8 cellular contexts compared by ENCODE assay signal in genomic region chr1:234213576-234214128, GRCh38.
DNase-seq lines count a peak whose midpoint lies in the region; ATAC-seq and TF ChIP-seq lines count a peak whose summit lies in the region.

No MANE protein-coding gene starts in this region.

- no peak for TF ChIP-seq RAD21 in IMR-90 (IDR thresholded peaks at IDR 0.05; ENCODE audit: low read length)

- H3K14ac ChIP-seq in IMR-90 (replicated peaks; ENCODE audit: low read depth, low read length) = no peak overlapping the region

- no peak overlapping the region for H3K4ac ChIP-seq in IMR-90 (ENCODE audit: low read depth, low read length)

- H3K4me3 ChIP-seq in CD8-positive, alpha-beta T cell (ENCODE audit: low read depth, low read length) = no peak overlapping the region
- H3K4me3 ChIP-seq in IMR-90 (ENCODE audit: insufficient read depth, low read depth, low read length) (peak overlapping the region; percentile 54), Karpas-422 (ENCODE audit: low read length) (no peak overlapping the region)
- peak overlapping the region; percentile 42 for H3K4me3 ChIP-seq in naive thymus-derived CD4-positive, alpha-beta T cell (ENCODE audit: low read length)

- no peaks in the 10 kb centered on the region for H3K9me3 Mint-ChIP-seq in CD8-positive, alpha-beta T cell
- peaks cover 0 to 8% (median 4%) of the 10 kb centered on the region in 5 experiments for H3K9me3 Mint-ChIP-seq in brain
- H3K9me3 Mint-ChIP-seq in naive thymus-derived CD4-positive, alpha-beta T cell = peaks cover 0 to 5% (median 0%) of the 10 kb centered on the region in 11 donors

- no peaks in the 10 kb centered on the region for H4K20me1 ChIP-seq in IMR-90 (ENCODE audit: insufficient read depth, low read length)
- H4K20me1 ChIP-seq in Karpas-422 (ENCODE audit: insufficient read depth, low read depth, low read length) = no peaks in the 10 kb centered on the region

- no peak overlapping the region for H2BK20ac ChIP-seq in IMR-90 (ENCODE audit: low read depth, low read length)

- no peak for TF ChIP-seq POLR2A in IMR-90 (IDR thresholded peaks at IDR 0.05; ENCODE audit: low read depth, low read length)

- no peaks in the 10 kb centered on the region for H3K79me1 ChIP-seq in IMR-90 (ENCODE audit: low read depth in 1 of 2, low read length in 2 of 2)

- intact Hi-C loops in CD8-positive, alpha-beta T cell (cut with DNase I, micrococcal nuclease) = no loop called here
- intact Hi-C loops in IMR-90 (cut with micrococcal nuclease) = loop anchor here (2.0 to 5.0 kb wide), 2 partner anchors 97 to 159 kb away; partner anchors contain the start of gene COA6
- intact Hi-C loops in naive thymus-derived CD4-positive, alpha-beta T cell (cut with micrococcal nuclease) = loop anchor here in 1 of 2 donors (1.0 to 10.0 kb wide), 3 partner anchors 59 to 196 kb away; no protein-coding TSS in a partner anchor

- no peak overlapping the region for H3K27ac Mint-ChIP-seq in CD8-positive, alpha-beta T cell
- peak overlapping the region in 2 of 5 experiments; percentile 34 to 76 for H3K27ac Mint-ChIP-seq in brain
- H3K27ac Mint-ChIP-seq in naive thymus-derived CD4-positive, alpha-beta T cell = peak overlapping the region in 5 of 9 donors; percentile 14 to 72 (median 45)

- H3K36me3 Mint-ChIP-seq in CD8-positive, alpha-beta T cell = no peaks in the 10 kb centered on the region
- no peaks in the 10 kb centered on the region for H3K36me3 Mint-ChIP-seq in brain
- H3K36me3 Mint-ChIP-seq in naive thymus-derived CD4-positive, alpha-beta T cell = peaks cover 0 to 20% (median 5%) of the 10 kb centered on the region in 5 donors

- H3K4me1 Mint-ChIP-seq in CD8-positive, alpha-beta T cell (ENCODE audit: low read depth) = peaks cover 8% of the 10 kb centered on the region
- peaks cover 40% of the 10 kb centered on the region for H3K4me1 Mint-ChIP-seq in brain
- H3K4me1 Mint-ChIP-seq in naive thymus-derived CD4-positive, alpha-beta T cell = peaks cover 0 to 44% (median 22%) of the 10 kb centered on the region in 7 donors

- no peak overlapping the region for H4K8ac ChIP-seq in IMR-90 (ENCODE audit: low read depth in 2 of 2, low read length in 2 of 2)

- no peak overlapping the region for H2AK5ac ChIP-seq in IMR-90 (ENCODE audit: low read depth, low read length)

- H3K4me3 Mint-ChIP-seq in CD8-positive, alpha-beta T cell = peak overlapping the region; percentile 43
- H3K4me3 Mint-ChIP-seq in brain = peak overlapping the region; percentile 77 to 85 (median 81)
- H3K4me3 Mint-ChIP-seq in naive thymus-derived CD4-positive, alpha-beta T cell = peak overlapping the region; percentile 59 to 85 (median 83)

- H2BK120ac ChIP-seq in IMR-90 (ENCODE audit: low read depth, low read length) = no peak overlapping the region

- H4K91ac ChIP-seq in IMR-90 (ENCODE audit: insufficient read depth, low read depth, low read length) = no peak overlapping the region

- H3K23ac ChIP-seq in IMR-90 (ENCODE audit: low read depth, low read length) = no peak overlapping the region

- no peak overlapping the region for H3K9ac ChIP-seq in IMR-90 (ENCODE audit: low read depth, low read length)
- no peak overlapping the region for H3K9ac ChIP-seq in Karpas-422 (ENCODE audit: low read length)

- H3K4me1 ChIP-seq in CD8-positive, alpha-beta T cell (ENCODE audit: insufficient read depth, low read length) = peaks cover 16% of the 10 kb centered on the region
- no peaks in the 10 kb centered on the region for H3K4me1 ChIP-seq in IMR-90 (ENCODE audit: control insufficient read depth, insufficient read depth, low read length)
- peaks cover 0 to 17% of the 10 kb centered on the region in 2 donors for H3K4me1 ChIP-seq in naive thymus-derived CD4-positive, alpha-beta T cell (ENCODE audit: control insufficient read depth in 2 of 2, insufficient read depth in 2 of 2, low read length in 2 of 2)
- H3K4me1 ChIP-seq in Karpas-422 (ENCODE audit: low read length) = no peaks in the 10 kb centered on the region

- ATAC-seq in CD8-positive, alpha-beta T cell = no peak
- ATAC-seq in IMR-90 (ENCODE audit: low read depth) = no peak
- peak; percentile 66 for ATAC-seq in naive thymus-derived CD4-positive, alpha-beta T cell
- no peak for ATAC-seq in GM19455 (IDR thresholded peaks at IDR 0.05; ENCODE audit: unreplicated experiment)

- H2BK5ac ChIP-seq in IMR-90 (ENCODE audit: low read depth, low read length, poor library complexity, severe bottlenecking) = no peak overlapping the region

- POLR2A ChIA-PET in CD8-positive, alpha-beta T cell (lab: Charles Lee) = no interaction called here
- POLR2A ChIA-PET in IMR-90 (lab: Charles Lee; ENCODE audit: unreplicated experiment) = no interaction called here
- POLR2A ChIA-PET in naive thymus-derived CD4-positive, alpha-beta T cell (lab: Charles Lee) = no interaction called here

- dilution Hi-C loops in IMR-90 (cut with HindIII; ENCODE audit: low sequenced_read_pairs, unreplicated experiment) = no loop called here

- peak overlapping the region; percentile 74 for H3K4me2 ChIP-seq in IMR-90 (ENCODE audit: low read depth, low read length)
- no peak overlapping the region for H3K4me2 ChIP-seq in Karpas-422 (ENCODE audit: low read depth, low read length, poor library complexity, severe bottlenecking)

- CTCF ChIA-PET in CD8-positive, alpha-beta T cell (lab: Charles Lee) = interaction anchor here (0.7 kb wide), 1 partner anchor 8 kb away, joined by 4 read pairs; no protein-coding TSS in a partner anchor
- CTCF ChIA-PET in IMR-90 (lab: Yijun Ruan, JAX) = interaction anchor here (1.0 to 1.4 kb wide), 2 partner anchors 20 to 29 kb away, joined by 3 to 5 read pairs; no protein-coding TSS in a partner anchor
- CTCF ChIA-PET in naive thymus-derived CD4-positive, alpha-beta T cell (lab: Charles Lee) = interaction anchor here (0.6 kb wide), 1 partner anchor 11 kb away, joined by 3 read pairs; no protein-coding TSS in a partner anchor

- H4K5ac ChIP-seq in IMR-90 (ENCODE audit: low read depth, low read length) = no peak overlapping the region

- 25% methylated on average over 2 of the region's 9 CpGs; no CpG with 5 or more reads in 1 of the 2 experiments for WGBS in IMR-90 (ENCODE audit: extremely low coverage in 2 of 2, insufficient read length in 1 of 2), 2 experiments

- no peak overlapping the region for H2AK9ac ChIP-seq in IMR-90 (replicated peaks; ENCODE audit: low read depth, low read length, poor library complexity)

- H3K56ac ChIP-seq in IMR-90 (ENCODE audit: extremely low read depth, insufficient read depth, low read length) = no peak overlapping the region

- H2AFZ ChIP-seq in IMR-90 (replicated peaks; ENCODE audit: low read length, poor library complexity) (peak overlapping the region; percentile 40), Karpas-422 (ENCODE audit: low read length) (no peak overlapping the region)

- no TSS peak for BruUV-seq in IMR-90 (replicated peaks; lab: Mats Ljungman, UMichigan)

- no peaks in the 10 kb centered on the region for H3K36me3 ChIP-seq in CD8-positive, alpha-beta T cell (ENCODE audit: insufficient read depth, low read length)
- H3K36me3 ChIP-seq in IMR-90 (ENCODE audit: control insufficient read depth, insufficient read depth, low read length) = no peaks in the 10 kb centered on the region
- no peaks in the 10 kb centered on the region for H3K36me3 ChIP-seq in naive thymus-derived CD4-positive, alpha-beta T cell (ENCODE audit: control insufficient read depth in 2 of 3, insufficient read depth in 3 of 3, low read length in 3 of 3)
- H3K36me3 ChIP-seq in Karpas-422 (ENCODE audit: insufficient read depth, low read length) = no peaks in the 10 kb centered on the region

- H3K79me2 ChIP-seq in Karpas-422 (ENCODE audit: low read length) = no peaks in the 10 kb centered on the region

- DNase-seq in CD8-positive, alpha-beta T cell = no peak
- DNase-seq in IMR-90 (no peak), NCI-H187 (lab: John Stamatoyannopoulos, UW) (no peak), Karpas-422 (no peak), DMS 273 treated with DMSO at 0.1 percent for 48 hours (lab: John Stamatoyannopoulos, UW) (no peak)
- no peak for DNase-seq in naive thymus-derived CD4-positive, alpha-beta T cell

- no peak overlapping the region for H2BK15ac ChIP-seq in IMR-90 (ENCODE audit: low read depth, low read length)

- no peak for TF ChIP-seq CTCF in CD8-positive, alpha-beta T cell (IDR thresholded peaks at IDR 0.05)
- TF ChIP-seq CTCF in IMR-90 (conservative IDR thresholded peaks at IDR 0.05; ENCODE audit: low read depth, low read length) = no peak
- TF ChIP-seq CTCF in brain (conservative IDR thresholded peaks at IDR 0.05) = no peak

- no peak overlapping the region for H3K18ac ChIP-seq in IMR-90 (ENCODE audit: low read depth, low read length)

- H3K27ac ChIP-seq in CD8-positive, alpha-beta T cell (ENCODE audit: low read depth, low read length) = no peak overlapping the region
- H3K27ac ChIP-seq in IMR-90 (ENCODE audit: insufficient read depth, low read length) = no peak overlapping the region
- H3K27ac ChIP-seq in naive thymus-derived CD4-positive, alpha-beta T cell (ENCODE audit: low read depth, low read length) = no peak overlapping the region
- H3K27ac ChIP-seq in Karpas-422 (ENCODE audit: low read length) = no peak overlapping the region

- no peaks in the 10 kb centered on the region for H3K9me3 ChIP-seq in CD8-positive, alpha-beta T cell (ENCODE audit: low read length)
- no peaks in the 10 kb centered on the region for H3K9me3 ChIP-seq in IMR-90 (ENCODE audit: control insufficient read depth, insufficient read depth, low read length)
- no peaks in the 10 kb centered on the region for H3K9me3 ChIP-seq in naive thymus-derived CD4-positive, alpha-beta T cell (ENCODE audit: control insufficient read depth in 2 of 3, low read length in 3 of 3)
- H3K9me3 ChIP-seq in Karpas-422 (ENCODE audit: low read length) = no peaks in the 10 kb centered on the region

- peaks cover 10% of the 10 kb centered on the region for H3K27me3 ChIP-seq in CD8-positive, alpha-beta T cell (ENCODE audit: insufficient read depth, low read length)
- H3K27me3 ChIP-seq in IMR-90 (ENCODE audit: control insufficient read depth, insufficient read depth, low read length) (peaks cover 8% of the 10 kb centered on the region), Karpas-422 (ENCODE audit: low read length) (no peaks in the 10 kb centered on the region)
- H3K27me3 ChIP-seq in naive thymus-derived CD4-positive, alpha-beta T cell (ENCODE audit: control insufficient read depth in 2 of 2, insufficient read depth in 2 of 2, low read length in 2 of 2) = no peaks in the 10 kb centered on the region

- no peaks in the 10 kb centered on the region for H3K9me2 ChIP-seq in Karpas-422 (replicated peaks; ENCODE audit: insufficient read depth, low read length)

- H3K9me1 ChIP-seq in IMR-90 (ENCODE audit: insufficient read depth, low read length) = no peaks in the 10 kb centered on the region

- H3K27me3 Mint-ChIP-seq in CD8-positive, alpha-beta T cell (ENCODE audit: low read depth) = peaks cover 55% of the 10 kb centered on the region
- peaks cover 47% of the 10 kb centered on the region for H3K27me3 Mint-ChIP-seq in brain
- peaks cover 8 to 56% (median 23%) of the 10 kb centered on the region in 5 donors for H3K27me3 Mint-ChIP-seq in naive thymus-derived CD4-positive, alpha-beta T cell

- in situ Hi-C loops in IMR-90 (cut with MboI; ENCODE audit: low sequenced_read_pairs) = no loop called here

TF ChIP-seq in IMR-90, 13 proteins besides CTCF, POLR2A, EP300 and RAD21 (continues in another document):
- TF ChIP-seq FOS (IDR thresholded peaks at IDR 0.05; ENCODE audit: low read depth, low read length) (no peak), NFE2L2 (IDR thresholded peaks at IDR 0.05; ENCODE audit: low read depth, low read length) (no peak)

Comparison
In these comparisons a context has a peak if more than half of its experiments do, and no peak if none do; other contexts are left out.
1. H3K4me3 ChIP-seq: peak in IMR-90 (single experiment) and naive thymus-derived CD4-positive, alpha-beta T cell (single experiment); none in CD8-positive, alpha-beta T cell (single experiment) and Karpas-422 (single experiment).
2. Peak in every context shown above with its lines, with median percentiles within 50 percentile points of each other: H3K4me3 Mint-ChIP-seq.